ENCODE assay signal across 26 cellular contexts in the genomic region with DNA sequence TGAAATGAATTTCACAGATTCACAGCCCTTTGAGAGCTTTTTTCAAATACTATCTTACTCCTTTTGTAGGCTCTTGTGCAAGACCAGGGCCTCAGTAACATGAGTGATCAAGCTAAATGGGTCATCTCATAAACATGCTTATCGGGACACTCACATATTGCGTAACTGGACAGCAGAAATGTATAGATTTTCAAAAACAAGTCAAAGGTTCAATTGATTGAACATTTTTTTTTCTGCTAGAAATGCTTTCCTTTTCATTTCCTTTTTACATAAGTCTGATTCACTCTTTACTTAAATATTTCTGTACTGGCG. TPM values are rescaled to one million over a fixed set of nuclear protein-coding genes. Genes with fewer than 3 reads are reported as not detected.
DNase-seq lines count a peak whose midpoint lies in the region; ATAC-seq and TF ChIP-seq lines count a peak whose summit lies in the region.
"Had no signal": no experiment of that assay in that cellular context is flagged by ENCODE, and none has a peak within 500 bp of the region (broad histone marks: within the 10 kb centered on the region; RNA-seq: fewer than 3 reads in every experiment).

No MANE protein-coding gene starts in this region.

- no peaks in the 10 kb centered on the region for H3K4me1 Mint-ChIP-seq in activated naive CD4-positive, alpha-beta T cell treated with anti-CD3 and anti-CD28 coated beads for 36 hours (ENCODE audit: low read depth)
- H3K4me1 Mint-ChIP-seq in T-cell: no peaks in the 10 kb centered on the region
- H3K4me1 Mint-ChIP-seq: central memory CD8-positive, alpha-beta T cell; nephron had no signal

- no peak overlapping the region for H3K9ac ChIP-seq in HUES6 (ENCODE audit: low read length)

- H3K79me2 ChIP-seq in hepatocyte: no peaks in the 10 kb centered on the region

- no peak overlapping the region for H3K4me3 Mint-ChIP-seq in activated naive CD4-positive, alpha-beta T cell treated with anti-CD3 and anti-CD28 coated beads for 36 hours
- H3K4me3 Mint-ChIP-seq in T-cell: no peak overlapping the region
- H3K4me3 Mint-ChIP-seq: central memory CD8-positive, alpha-beta T cell; HFFc6; nephron had no signal

- H3K9me2 ChIP-seq in hepatocyte (replicated peaks; ENCODE audit: insufficient read depth): no peaks in the 10 kb centered on the region

- H4K20me1 ChIP-seq in hepatocyte (ENCODE audit: insufficient read depth, poor library complexity, severe bottlenecking): no peaks in the 10 kb centered on the region

- H3K4me1 ChIP-seq in HUES6 (ENCODE audit: control insufficient read depth, insufficient read depth, low read length): peaks cover 25% of the 10 kb centered on the region
- H3K4me1 ChIP-seq in hepatocyte (ENCODE audit: insufficient read depth): peaks cover 16% of the 10 kb centered on the region
- H3K4me1 ChIP-seq in effector memory CD4-positive, alpha-beta T cell (ENCODE audit: control insufficient read depth, insufficient read depth, low read length, poor library complexity, severe bottlenecking): no peaks in the 10 kb centered on the region
- H3K4me1 ChIP-seq: A549, foreskin keratinocyte, stomach, upper lobe of left lung had no signal

- H3K4me2 ChIP-seq in hepatocyte: peak overlapping the region; percentile 37
- H3K4me2 ChIP-seq: A549 had no signal

- H3K36me3 ChIP-seq in HUES6 (ENCODE audit: control insufficient read depth, insufficient read depth, low read length) (no peaks in the 10 kb centered on the region), brain microvascular endothelial cell (replicated peaks) (no peaks in the 10 kb centered on the region), hepatocyte (replicated peaks; ENCODE audit: insufficient read depth, low read depth) (no peaks in the 10 kb centered on the region)
- H3K36me3 ChIP-seq in effector memory CD4-positive, alpha-beta T cell (ENCODE audit: control insufficient read depth, insufficient read depth, low read length): no peaks in the 10 kb centered on the region
- H3K36me3 ChIP-seq: stomach, upper lobe of left lung had no signal

- intact Hi-C loops in activated naive CD4-positive, alpha-beta T cell treated with anti-CD3 and anti-CD28 coated beads for 36 hours (cut with micrococcal nuclease): no loop called here

- H3K27ac ChIP-seq in AG04450 (ENCODE audit: low read depth, low read length) (no peak overlapping the region), HUES6 (ENCODE audit: low read depth, low read length) (peak overlapping the region; percentile 90), brain microvascular endothelial cell (no peak overlapping the region), hepatocyte (peak overlapping the region; percentile 51)
- H3K27ac ChIP-seq in effector memory CD4-positive, alpha-beta T cell (ENCODE audit: insufficient read depth, low read length, poor library complexity, severe bottlenecking): no peak overlapping the region
- H3K27ac ChIP-seq: A549, foreskin keratinocyte, stomach, upper lobe of left lung had no signal

- 54% methylated on average over 3 of the region's 3 CpGs for WGBS in hepatocyte (ENCODE audit: low lambda C conversion rate, missing lambda C conversion rate)

- in situ Hi-C loops in brain microvascular endothelial cell (cut with HindIII; ENCODE audit: low pct_ligation_motif_present, low sequenced_read_pairs): no loop called here

- DNase-seq in AG04450 (ENCODE audit: low read depth, low spot score) (peak; percentile 39), brain microvascular endothelial cell (peak; percentile 31), hepatocyte (ENCODE audit: low spot score) (peak; percentile 25), T-cell (no peak)
- DNase-seq in activated naive CD4-positive, alpha-beta T cell treated with anti-CD3 and anti-CD28 coated beads for 36 hours: no peak
- DNase-seq in effector memory CD4-positive, alpha-beta T cell: no peak
- no peak for DNase-seq in activated CD4-positive, alpha-beta T cell treated with anti-CD3 and anti-CD28 coated beads for 1 hour
- DNase-seq: activated CD4-positive, alpha-beta T cell treated with anti-CD3 and anti-CD28 coated beads, Interleukin-2, amount 50 U/mL, for 4 hours; activated gamma-delta T cell; amygdala; effector CD8-positive, alpha-beta T cell; HFFc6; midbrain; NCI-H2107; NCI-H526; SIG-M5; small intestine; stimulated activated CD4-positive, alpha-beta T cell treated with anti-CD3 and anti-CD28 coated beads, Interleukin-4, amount 100 ng/mL, for 1 hour; stomach; upper lobe of left lung had no signal

- ATAC-seq in T-cell (replicated peaks in 1 of 4): no peak
- ATAC-seq: A549, foreskin keratinocyte had no signal

- H3K36me3 Mint-ChIP-seq in activated naive CD4-positive, alpha-beta T cell treated with anti-CD3 and anti-CD28 coated beads for 36 hours (ENCODE audit: low read depth): no peaks in the 10 kb centered on the region
- no peaks in the 10 kb centered on the region for H3K36me3 Mint-ChIP-seq in T-cell

- H2AFZ ChIP-seq in hepatocyte: peak overlapping the region; percentile 22

- peaks cover 6% of the 10 kb centered on the region for H3K27me3 Mint-ChIP-seq in activated naive CD4-positive, alpha-beta T cell treated with anti-CD3 and anti-CD28 coated beads for 36 hours (ENCODE audit: low read depth)
- H3K27me3 Mint-ChIP-seq in T-cell: peaks cover 10 to 11% of the 10 kb centered on the region in 2 donors

- no peak overlapping the region for H3K27ac Mint-ChIP-seq in activated naive CD4-positive, alpha-beta T cell treated with anti-CD3 and anti-CD28 coated beads for 36 hours
- no peak overlapping the region for H3K27ac Mint-ChIP-seq in T-cell
- H3K27ac Mint-ChIP-seq: HFFc6, nephron had no signal

- POLR2A ChIA-PET in AG04450 (lab: Yijun Ruan, JAX) (no interaction called here), T-cell (lab: Charles Lee) (no interaction called here)

- H3K27me3 ChIP-seq in AG04450 (ENCODE audit: control insufficient read depth, insufficient read depth, low read length) (no peaks in the 10 kb centered on the region), HUES6 (ENCODE audit: control insufficient read depth, insufficient read depth, low read length) (no peaks in the 10 kb centered on the region), brain microvascular endothelial cell (replicated peaks) (no peaks in the 10 kb centered on the region), hepatocyte (no peaks in the 10 kb centered on the region)
- no peaks in the 10 kb centered on the region for H3K27me3 ChIP-seq in effector memory CD4-positive, alpha-beta T cell (replicated peaks; ENCODE audit: control insufficient read depth, insufficient read depth, low read length, poor library complexity, severe bottlenecking)
- H3K27me3 ChIP-seq: upper lobe of left lung had no signal

- no peak for TF ChIP-seq CTCF in AG04450 (IDR thresholded peaks at IDR 0.05; ENCODE audit: low read depth, low read length)
- no peak for TF ChIP-seq CTCF in brain microvascular endothelial cell (IDR thresholded peaks at IDR 0.05; ENCODE audit: low read depth, low read length, missing control alignments)
- no peak for TF ChIP-seq CTCF in hepatocyte (IDR thresholded peaks at IDR 0.05; ENCODE audit: poor library complexity)

- CTCF ChIA-PET in AG04450 (lab: Charles Lee): interaction anchor here (4.0 kb wide), 1 partner anchor 11 kb away, joined by 21 read pairs; no protein-coding TSS in a partner anchor
- CTCF ChIA-PET in activated naive CD4-positive, alpha-beta T cell treated with anti-CD3 and anti-CD28 coated beads for 36 hours (lab: Charles Lee): interaction anchor here (1.2 kb wide), 1 partner anchor 11 kb away, joined by 3 read pairs; no protein-coding TSS in a partner anchor
- CTCF ChIA-PET in T-cell (lab: Charles Lee): no interaction called here

- no peaks in the 10 kb centered on the region for H3K9me3 Mint-ChIP-seq in activated naive CD4-positive, alpha-beta T cell treated with anti-CD3 and anti-CD28 coated beads for 36 hours
- no peaks in the 10 kb centered on the region for H3K9me3 Mint-ChIP-seq in T-cell
- H3K9me3 Mint-ChIP-seq: central memory CD8-positive, alpha-beta T cell; HFFc6; nephron had no signal

- H3K9me3 ChIP-seq in AG04450 (ENCODE audit: control insufficient read depth, insufficient read depth, low read length) (no peaks in the 10 kb centered on the region), HUES6 (ENCODE audit: control insufficient read depth, insufficient read depth, low read depth, low read length) (no peaks in the 10 kb centered on the region), hepatocyte (ENCODE audit: low read depth) (no peaks in the 10 kb centered on the region)
- no peaks in the 10 kb centered on the region for H3K9me3 ChIP-seq in effector memory CD4-positive, alpha-beta T cell (ENCODE audit: control insufficient read depth, low read length)
- H3K9me3 ChIP-seq: A549, stomach, upper lobe of left lung had no signal

- no peak overlapping the region for H3K4me3 ChIP-seq in AG04450 (ENCODE audit: low read depth, low read length)
- H3K4me3 ChIP-seq in HUES6 (ENCODE audit: low read depth, low read length): no peak overlapping the region
- H3K4me3 ChIP-seq in brain microvascular endothelial cell (ENCODE audit: low read depth, low read length): no peak overlapping the region
- H3K4me3 ChIP-seq in hepatocyte: no peak overlapping the region
- no peak overlapping the region for H3K4me3 ChIP-seq in effector memory CD4-positive, alpha-beta T cell (ENCODE audit: insufficient read depth, low read depth, low read length, poor library complexity, severe bottlenecking)
- H3K4me3 ChIP-seq: A549, stomach, upper lobe of left lung had no signal

RNA-seq across cellular contexts. Expression of a gene that starts 8.7 kb away (rescaled TPM):
- polyA plus RNA-seq in AG04450 (2011; rRNA removed) (0.46 and 0.57 TPM in 2 replicates), hepatocyte (6.3 and 8.5 TPM in 2 replicates)
- polyA minus RNA-seq in AG04450 (2011; rRNA and poly(A)+ RNA removed): 0.28 and 0.56 TPM in 2 replicates
- total RNA-seq in hepatocyte (12.7 and 14.9 TPM in 2 replicates), T-cell (under 1 TPM in 4 of 5 donors, not detected in 1; 0.13 to 0.48 (median 0.37) TPM)
- total RNA-seq in activated naive CD4-positive, alpha-beta T cell treated with anti-CD3 and anti-CD28 coated beads for 36 hours: not detected
- total RNA-seq: LHCN-M2 had no signal

RNA-seq across cellular contexts. Expression of a gene that starts 42.8 kb away (rescaled TPM):
- 35.3 and 37.1 TPM in 2 replicates for polyA plus RNA-seq in AG04450 (2011; rRNA removed)
- polyA minus RNA-seq in AG04450 (2011; rRNA and poly(A)+ RNA removed): 95.4 and 107 TPM in 2 replicates
- total RNA-seq in hepatocyte: 26.5 and 28.1 TPM in 2 replicates
- polyA plus RNA-seq in hepatocyte: 9.3 and 12.1 TPM in 2 replicates
- under 1 TPM; 0.12 to 0.17 TPM for total RNA-seq in activated naive CD4-positive, alpha-beta T cell treated with anti-CD3 and anti-CD28 coated beads for 36 hours
- under 1 TPM; 0.44 to 0.85 (median 0.72) TPM for total RNA-seq in T-cell

Comparison
In these comparisons a context has a peak if more than half of its experiments do, and no peak if none do; other contexts are left out.
1. DNase-seq: peak in AG04450 (single experiment), brain microvascular endothelial cell (single experiment) and hepatocyte (single experiment); none in activated naive CD4-positive, alpha-beta T cell treated with anti-CD3 and anti-CD28 coated beads for 36 hours (single experiment), effector memory CD4-positive, alpha-beta T cell (0 of 3), T-cell (0 of 34) and activated CD4-positive, alpha-beta T cell treated with anti-CD3 and anti-CD28 coated beads for 1 hour (single experiment).
2. H3K27ac ChIP-seq: peak in HUES6 (single experiment) and hepatocyte (single experiment); none in AG04450 (single experiment), brain microvascular endothelial cell (single experiment) and effector memory CD4-positive, alpha-beta T cell (single experiment).
3. RNA of a gene that starts 42.8 kb away (total RNA-seq): 26.5 to 28.1 TPM in hepatocyte; 0.44 to 0.85 TPM in T-cell and 0.12 to 0.17 TPM in activated naive CD4-positive, alpha-beta T cell treated with anti-CD3 and anti-CD28 coated beads for 36 hours; every median in the first group is over 10 times any median in the second.
4. CTCF ChIA-PET loops: an anchor here in AG04450 (4.0 kb wide) and activated naive CD4-positive, alpha-beta T cell treated with anti-CD3 and anti-CD28 coated beads for 36 hours (1.2 kb wide); none called in T-cell.